In genomic region chr17:879546-879945, GRCh38 we compare ENCODE assay signal across 8 cellular contexts.
A peak's percentile ranks its signal among the peaks of the same experiment; 100 is the strongest.
DNase-seq lines count a peak whose midpoint lies in the region; ATAC-seq, FAIRE-seq and TF ChIP-seq lines count a peak whose summit lies in the region.

No MANE protein-coding gene starts in this region.

- in situ Hi-C loops in GM13977 (cut with MboI; ENCODE audit: low pct_unique_long_range_greater_than_20kb, low sequenced_read_pairs, unreplicated experiment): no loop called here

- CTCF ChIA-PET in endothelial cell of umbilical vein (lab: Charles Lee): interaction anchor here (0.6 to 6.3 kb wide), 48 partner anchors 9 to 467 kb away, joined by 3 to 224 read pairs (median 5); partner anchors contain the start of genes GLOD4, MRM3, NXN and TIMM22

- TF ChIP-seq POLR2A in endothelial cell of umbilical vein (IDR thresholded peaks at IDR 0.05; ENCODE audit: low read depth, low read length): no peak

- no peaks in the 10 kb centered on the region for H3K79me2 ChIP-seq in endothelial cell of umbilical vein (ENCODE audit: control insufficient read depth, insufficient read depth, low read length)

- H2AFZ ChIP-seq in endothelial cell of umbilical vein (ENCODE audit: low read depth, low read length): peak overlapping the region; percentile 47

- no peak for FAIRE-seq in endothelial cell of umbilical vein (lab: Jason Lieb, UNC)

- H3K4me2 ChIP-seq in endothelial cell of umbilical vein (ENCODE audit: insufficient read depth, low read length): peak overlapping the region; percentile 90

- H3K27ac ChIP-seq in endothelial cell of umbilical vein (ENCODE audit: insufficient read depth, low read depth, low read length) (peak overlapping the region; percentile 95), muscle layer of duodenum (ENCODE audit: low read length) (peak overlapping the region; percentile 84)

- H3K27me3 ChIP-seq in endothelial cell of umbilical vein (ENCODE audit: control insufficient read depth in 2 of 2, insufficient read depth in 2 of 2, low read length in 2 of 2): no peaks in the 10 kb centered on the region
- H3K27me3 ChIP-seq in muscle layer of duodenum (ENCODE audit: low read depth, low read length): no peaks in the 10 kb centered on the region

- intact Hi-C loops in endothelial cell of umbilical vein (cut with micrococcal nuclease): loop anchor here (1.0 kb wide), 2 partner anchors 49 to 102 kb away; no protein-coding TSS in a partner anchor

- no peaks in the 10 kb centered on the region for H4K20me1 ChIP-seq in endothelial cell of umbilical vein (replicated peaks; ENCODE audit: control insufficient read depth, extremely low read depth, insufficient read depth, low read length)

- H3K9me1 ChIP-seq in endothelial cell of umbilical vein (replicated peaks; ENCODE audit: control insufficient read depth, extremely low read depth, insufficient read depth, low read length): no peaks in the 10 kb centered on the region

- ATAC-seq in GM19035 (IDR thresholded peaks at IDR 0.05; ENCODE audit: unreplicated experiment): no peak

- H3K9me3 ChIP-seq in endothelial cell of umbilical vein (replicated peaks; ENCODE audit: control insufficient read depth, insufficient read depth, low read length): no peaks in the 10 kb centered on the region
- H3K9me3 ChIP-seq in muscle layer of duodenum (ENCODE audit: control insufficient read depth in 1 of 2, low read length in 2 of 2): no peaks in the 10 kb centered on the region

- peak overlapping the region; percentile 75 for H3K9ac ChIP-seq in endothelial cell of umbilical vein (replicated peaks; ENCODE audit: extremely low read depth, insufficient read depth, low read length)

- dilution Hi-C loops in endothelial cell of umbilical vein (cut with MboI; ENCODE audit: extremely low pct_ligation_motif_present, low sequenced_read_pairs): no loop called here

- BruUV-seq in endothelial cell of umbilical vein (replicated peaks; lab: Mats Ljungman, UMichigan): no TSS peak

- peak; percentile 45 for DNase-seq in GM13977 (ENCODE audit: low spot score)
- DNase-seq in NCI-H345 (lab: John Stamatoyannopoulos, UW): peak; percentile 71
- peak; percentile 6 to 44 for DNase-seq in activated CD8-positive, alpha-beta memory T cell treated with anti-CD3 and anti-CD28 coated beads for 1 hour (ENCODE audit: extremely low read depth in 1 of 2, low read depth in 1 of 2)
- peak; percentile 85 for DNase-seq in endothelial cell of umbilical vein (ENCODE audit: low read depth, low spot score)
- peak; percentile 25 to 29 for DNase-seq in stimulated activated CD8-positive, alpha-beta memory T cell treated with anti-CD3 and anti-CD28 coated beads, Interleukin-7, amount 100 ng/mL, for 4 hours (ENCODE audit: low read depth in 2 of 2)
- DNase-seq in NCI-H1417 treated with DMSO at 0.1 percent for 48 hours (lab: John Stamatoyannopoulos, UW): no peak

- H3K4me3 ChIP-seq in endothelial cell of umbilical vein (replicated peaks in 1 of 3; ENCODE audit: insufficient read depth in 1 of 3, low read depth in 1 of 3, low read length in 3 of 3) (peak overlapping the region in 1 of 3 experiments; percentile 56), muscle layer of duodenum (ENCODE audit: low read depth in 1 of 2, low read length in 2 of 2) (peak overlapping the region in 1 of 2 donors; percentile 21)

- H3K36me3 ChIP-seq in endothelial cell of umbilical vein (ENCODE audit: control insufficient read depth in 2 of 2, extremely low read depth in 1 of 2, insufficient read depth in 2 of 2, low read length in 2 of 2): no peaks in the 10 kb centered on the region
- no peaks in the 10 kb centered on the region for H3K36me3 ChIP-seq in muscle layer of duodenum (ENCODE audit: control insufficient read depth in 1 of 2, insufficient read depth in 2 of 2, low read length in 2 of 2)

- POLR2A ChIA-PET in endothelial cell of umbilical vein (lab: Charles Lee): interaction anchor here (0.7 kb wide), 1 partner anchor 100 kb away, joined by 3 read pairs; the partner anchor contains the start of gene NXN

- TF ChIP-seq CTCF in GM13977 (IDR thresholded peaks at IDR 0.05; ENCODE audit: extremely low read depth, insufficient read depth, missing control alignments) (peak; percentile 30), endothelial cell of umbilical vein (IDR thresholded peaks at IDR 0.05; ENCODE audit: extremely low read depth in 1 of 2, insufficient read depth in 1 of 2, low read depth in 1 of 2, low read length in 2 of 2) (peak; percentile 68 to 75)

- H3K4me1 ChIP-seq in endothelial cell of umbilical vein (ENCODE audit: control insufficient read depth, extremely low read depth, insufficient read depth, low read length) (peaks cover 23% of the 10 kb centered on the region), muscle layer of duodenum (ENCODE audit: control insufficient read depth in 1 of 2, insufficient read depth in 2 of 2, low read length in 2 of 2) (peaks cover 5 to 44% of the 10 kb centered on the region in 2 donors)

TF ChIP-seq in endothelial cell of umbilical vein, 7 proteins besides CTCF, POLR2A, EP300 and RAD21:
- TF ChIP-seq EZH2 (IDR thresholded peaks at IDR 0.05; ENCODE audit: borderline replicate concordance, low read depth, low read length, severe bottlenecking): no peak
